1 cellular context compared by ENCODE assay signal in genomic region chr17:39636927-39637736, GRCh38.
TF ChIP-seq lines count a peak whose summit lies in the region.

Gene STARD3 (plus strand): TSS chr17:39637144. CDS start chr17:39653532, 16,388 bp downstream.

TF ChIP-seq in K562, 482 proteins besides CTCF, POLR2A, EP300 and RAD21 (continued from another document and continues in another):
- TF ChIP-seq ZBTB43 (CRISPR knock-in tag; IDR thresholded peaks at IDR 0.05), result no peak
- TF ChIP-seq PKNOX1 (IDR thresholded peaks at IDR 0.05), result no peak
- no peak; the same call in 1 of the 2 replicates for TF ChIP-seq CREB3L1 (IDR thresholded peaks at IDR 0.05; ENCODE audit: borderline replicate concordance, low read depth)
- TF ChIP-seq RBBP5 (IDR thresholded peaks at IDR 0.05; ENCODE audit: borderline replicate concordance, insufficient read depth, low read length, poor library complexity, severe bottlenecking), result peak; percentile 90
- TF ChIP-seq ZSCAN32 (CRISPR knock-in tag; IDR thresholded peaks at IDR 0.05), result no peak
- no peak for TF ChIP-seq ZNF316 (IDR thresholded peaks at IDR 0.05)
- peak; percentile 65; the same call in 1 of the 2 replicates for TF ChIP-seq MYC (IDR thresholded peaks at IDR 0.05; ENCODE audit: low read depth, low read length)
- no peak; the same call in 1 of the 2 replicates for TF ChIP-seq MYC (CRISPR knock-in tag; IDR thresholded peaks at IDR 0.05; ENCODE audit: borderline replicate concordance, low read depth)
- TF ChIP-seq STAT6 (CRISPR knock-in tag; IDR thresholded peaks at IDR 0.05), result 0 out of 2 replicates have a peak, but pooled peaks have one; percentile 80
- TF ChIP-seq ZZZ3 (IDR thresholded peaks at IDR 0.05), result no peak
- no peak for TF ChIP-seq HNRNPUL1 (IDR thresholded peaks at IDR 0.05; ENCODE audit: low read length)
- TF ChIP-seq MAZ (CRISPR knock-in tag; conservative IDR thresholded peaks at IDR 0.05 in 1 of 2, IDR thresholded peaks at IDR 0.05 in 1 of 2), result peak; percentile 73 to 79
- peak; percentile 66 for TF ChIP-seq POLR2B (IDR thresholded peaks at IDR 0.05; ENCODE audit: low read depth, partially characterized antibody)
- no peak for TF ChIP-seq ZC3H11A (IDR thresholded peaks at IDR 0.05; ENCODE audit: low read depth, low read length)
- no peak for TF ChIP-seq MXD1 (CRISPR knock-in tag; IDR thresholded peaks at IDR 0.05; ENCODE audit: borderline replicate concordance, poor library complexity, severe bottlenecking)
- TF ChIP-seq PREB (CRISPR knock-in tag; IDR thresholded peaks at IDR 0.05), result no peak
- peak in 1 of 2 experiments; percentile 40; a peak in 2 of 4 replicates for TF ChIP-seq SIN3A (IDR thresholded peaks at IDR 0.05; ENCODE audit: borderline replicate concordance in 2 of 2, control insufficient read depth in 1 of 2, low read depth in 2 of 2, low read length in 2 of 2)
- peak in 2 of 3 experiments; percentile 54 to 78 for TF ChIP-seq YY1 (IDR thresholded peaks at IDR 0.05; ENCODE audit: borderline replicate concordance in 1 of 3, control insufficient read depth in 1 of 3, extremely low read depth in 1 of 3, insufficient read depth in 3 of 3, insufficient read length in 1 of 3, insufficient replicate concordance in 2 of 3, low read depth in 1 of 3, low read length in 2 of 3)
- TF ChIP-seq ZNF217 (CRISPR knock-in tag; IDR thresholded peaks at IDR 0.05), result no peak
- no peak for TF ChIP-seq NELFE (IDR thresholded peaks at IDR 0.05; ENCODE audit: insufficient read depth, insufficient read length)
- TF ChIP-seq CBX8 (IDR thresholded peaks at IDR 0.05; ENCODE audit: borderline replicate concordance, extremely low read depth, low read depth, low read length, poor library complexity, severe bottlenecking), result no peak
- peak; percentile 53 for TF ChIP-seq HMGN3 (IDR thresholded peaks at IDR 0.05; ENCODE audit: borderline replicate concordance, extremely low read depth, insufficient read length, low read depth, low read length)
- TF ChIP-seq E2F3 (CRISPR knock-in tag; IDR thresholded peaks at IDR 0.05), result no peak
- TF ChIP-seq ETV6 (IDR thresholded peaks at IDR 0.05; ENCODE audit: borderline replicate concordance in 1 of 2, low read depth in 2 of 2, low read length in 1 of 2), result 0 out of 4 replicates have a peak, but pooled peaks of 1 of the 2 experiments have one; percentile 13
- TF ChIP-seq ETV6 (CRISPR knock-in tag; IDR thresholded peaks at IDR 0.05; ENCODE audit: borderline replicate concordance), result no peak
- TF ChIP-seq NCOA6 (IDR thresholded peaks at IDR 0.05), result no peak
- peak; percentile 23; the same call in 1 of the 2 replicates for TF ChIP-seq HBP1 (CRISPR knock-in tag; IDR thresholded peaks at IDR 0.05)
- no peak for TF ChIP-seq ZNF12 (CRISPR knock-in tag; IDR thresholded peaks at IDR 0.05)
- no peak for TF ChIP-seq HDAC6 (IDR thresholded peaks at IDR 0.05; ENCODE audit: low read depth, low read length)
- TF ChIP-seq NBN (IDR thresholded peaks at IDR 0.05; ENCODE audit: low read depth), result peak; percentile 47; the same call in 1 of the 2 replicates
- no peak for TF ChIP-seq SLC30A9 (CRISPR knock-in tag; IDR thresholded peaks at IDR 0.05)
- TF ChIP-seq ARID1B (IDR thresholded peaks at IDR 0.05), result peak; percentile 28; the same call in 1 of the 2 replicates
- no peak for TF ChIP-seq ZNF134 (CRISPR knock-in tag; conservative IDR thresholded peaks at IDR 0.05)
- 0 out of 2 replicates have a peak, but pooled peaks have one; percentile 16 for TF ChIP-seq NFE2 (IDR thresholded peaks at IDR 0.05; ENCODE audit: low read depth)
- no peak for TF ChIP-seq RBM39 (optimal IDR thresholded peaks at IDR 0.05; ENCODE audit: low read depth, low read length)
- no peak for TF ChIP-seq ZC3H8 (IDR thresholded peaks at IDR 0.05)
- no peak for TF ChIP-seq FUS (optimal IDR thresholded peaks at IDR 0.05; ENCODE audit: low read depth, low read length)
- TF ChIP-seq GTF2A2 (tag; IDR thresholded peaks at IDR 0.05), result no peak
- TF ChIP-seq BCLAF1 (IDR thresholded peaks at IDR 0.05; ENCODE audit: borderline replicate concordance in 1 of 2, control insufficient read depth in 1 of 2, low read depth in 2 of 2, low read length in 1 of 2), result 0 out of 4 replicates have a peak, but pooled peaks of 1 of the 2 experiments have one; percentile 62
- TF ChIP-seq USF1 (CRISPR knock-in tag; IDR thresholded peaks at IDR 0.05), result no peak
- no peak for TF ChIP-seq TCF15 (CRISPR knock-in tag; IDR thresholded peaks at IDR 0.05)
- TF ChIP-seq XRCC5 (IDR thresholded peaks at IDR 0.05; ENCODE audit: low read depth, low read length), result 0 out of 2 replicates have a peak, but pooled peaks have one; percentile 53
- TF ChIP-seq TCF3 (CRISPR knock-in tag; IDR thresholded peaks at IDR 0.05), result no peak
- TF ChIP-seq BHLHE40 (IDR thresholded peaks at IDR 0.05; ENCODE audit: low read length), result no peak
- TF ChIP-seq ZNF408 (CRISPR knock-in tag; IDR thresholded peaks at IDR 0.05; ENCODE audit: low read depth), result no peak
- TF ChIP-seq NR3C1 (CRISPR knock-in tag; IDR thresholded peaks at IDR 0.05), result no peak
- TF ChIP-seq DNMT1 (IDR thresholded peaks at IDR 0.05), result no peak
- no peak for TF ChIP-seq FOSL1 (tag; conservative IDR thresholded peaks at IDR 0.05)
- no peak for TF ChIP-seq CCAR2 (IDR thresholded peaks at IDR 0.05; ENCODE audit: low read depth, low read length)
- TF ChIP-seq DLX4 (CRISPR knock-in tag; IDR thresholded peaks at IDR 0.05), result no peak
- peak; percentile 80; the same call in 1 of the 2 replicates for TF ChIP-seq E2F1 (CRISPR knock-in tag; IDR thresholded peaks at IDR 0.05)
- TF ChIP-seq MBD2 (IDR thresholded peaks at IDR 0.05; ENCODE audit: borderline replicate concordance, low read depth), result no peak; the same call in 1 of the 2 replicates
